In genomic region chr1:209657140-209657879, GRCh38 we compare ENCODE assay signal across 13 cellular contexts. TPM values are rescaled to one million over a fixed set of nuclear protein-coding genes. Genes with fewer than 3 reads are reported as not detected.
DNase-seq lines count a peak whose midpoint lies in the region; ATAC-seq lines count a peak whose summit lies in the region.
"Had no signal": no experiment of that assay in that cellular context is flagged by ENCODE, and none has a peak within 500 bp of the region (broad histone marks: within the 10 kb centered on the region; RNA-seq: fewer than 3 reads in every experiment).

No MANE protein-coding gene starts in this region.

- no peaks in the 10 kb centered on the region for H3K9me3 ChIP-seq in GM23248 (ENCODE audit: low read depth)
- H3K9me3 ChIP-seq: thyroid gland had no signal

- H3K4me2 ChIP-seq in GM23248 (ENCODE audit: unreplicated experiment) = no peak overlapping the region

- no peaks in the 10 kb centered on the region for H3F3A ChIP-seq in GM23248 (ENCODE audit: insufficient read depth)

- H3K4me3 ChIP-seq in GM23248 = no peak overlapping the region
- H3K4me3 ChIP-seq: thyroid gland had no signal

- H2AFZ ChIP-seq in GM23248 = no peak overlapping the region

- H3K27me3 ChIP-seq in GM23248 (replicated peaks; ENCODE audit: insufficient read depth) = no peaks in the 10 kb centered on the region; the same call in 1 of the 2 replicates
- H3K27me3 ChIP-seq: thyroid gland had no signal

- no peak for ATAC-seq in GM18907 (IDR thresholded peaks at IDR 0.05; ENCODE audit: unreplicated experiment)
- no peak for ATAC-seq in GM21447 (IDR thresholded peaks at IDR 0.05; ENCODE audit: unreplicated experiment)

- no peaks in the 10 kb centered on the region for H3K4me1 ChIP-seq in GM23248 (ENCODE audit: insufficient read depth)

- DNase-seq in CD1c-positive myeloid dendritic cell (ENCODE audit: extremely low spot score) = peak; percentile 86
- peak; percentile 30 for DNase-seq in GM23248
- peak; percentile 100 for DNase-seq in RKO (ENCODE audit: low spot score)
- peak; percentile 69 for DNase-seq in iris pigment epithelial cell (ENCODE audit: low read depth)
- no peak for DNase-seq in GM19238 (ENCODE audit: insufficient read length, low spot score)
- DNase-seq in activated naive CD4-positive, alpha-beta T cell (lab: John Stamatoyannopoulos, UW) = no peak
- DNase-seq: activated gamma-delta T cell; naive B cell; NCI-H446; stimulated activated CD4-positive, alpha-beta T cell treated with anti-CD3 and anti-CD28 coated beads, Interleukin-2, amount 100 ng/mL, for 48 hours; thyroid gland had no signal

- no peaks in the 10 kb centered on the region for H3K36me3 ChIP-seq in GM23248 (ENCODE audit: low read depth)
- H3K36me3 ChIP-seq: thyroid gland had no signal

- in situ Hi-C loops in GM23248 (cut with MboI) = no loop called here

- no peaks in the 10 kb centered on the region for H3K79me2 ChIP-seq in GM23248 (ENCODE audit: insufficient read depth)

- H3K9me2 ChIP-seq in GM23248 (ENCODE audit: insufficient read depth) = no peaks in the 10 kb centered on the region

- no peaks in the 10 kb centered on the region for H4K20me1 ChIP-seq in GM23248 (ENCODE audit: insufficient read depth)

- 62 to 68% methylated on average over 9 of the region's 9 CpGs for WGBS in GM23248 (ENCODE audit: low coverage in 1 of 2, low lambda C conversion rate in 2 of 2, missing lambda C conversion rate in 2 of 2), 2 experiments

- H3K27ac ChIP-seq in GM23248 = no peak overlapping the region
- H3K27ac ChIP-seq: thyroid gland had no signal

- no peak overlapping the region for H3K9ac ChIP-seq in GM23248

RNA-seq across cellular contexts. Expression of gene LAMB3, which starts 5.1 kb away (rescaled TPM):
- 6.8 and 8.1 TPM in 2 replicates for total RNA-seq in GM23248 (2014; rRNA removed; shearing (Covaris generic))
- 2.5 and 3.0 TPM in 2 replicates for polyA plus RNA-seq in GM23248 (2016; fragmentation: Nextera tagmentation; extraction: Ambion mirVana)

RNA-seq across cellular contexts. Expression of gene G0S2, which starts 17.9 kb away (rescaled TPM):
- 0.65 and 0.89 TPM in 2 replicates for total RNA-seq in GM23248 (2014; rRNA removed; shearing (Covaris generic))
- 2.0 and 2.9 TPM in 2 replicates for polyA plus RNA-seq in GM23248 (2016; fragmentation: Nextera tagmentation; extraction: Ambion mirVana)

RNA-seq across cellular contexts. Expression of gene HSD11B1, which starts 47.3 kb away (rescaled TPM):
- total RNA-seq in GM23248 (2014; rRNA removed; shearing (Covaris generic)) = 0.54 TPM in 1 of 2 replicates, not detected in the other
- 1.0 and 1.8 TPM in 2 replicates for polyA plus RNA-seq in GM23248 (2016; fragmentation: Nextera tagmentation; extraction: Ambion mirVana)

Comparison
In these comparisons a context has a peak if more than half of its experiments do, and no peak if none do; other contexts are left out.
1. DNase-seq: peak in CD1c-positive myeloid dendritic cell (single experiment), GM23248 (single experiment), RKO (single experiment) and iris pigment epithelial cell (single experiment); none in GM19238 (single experiment) and activated naive CD4-positive, alpha-beta T cell (0 of 4).